1 cellular context compared by ENCODE assay signal in the genomic region with DNA sequence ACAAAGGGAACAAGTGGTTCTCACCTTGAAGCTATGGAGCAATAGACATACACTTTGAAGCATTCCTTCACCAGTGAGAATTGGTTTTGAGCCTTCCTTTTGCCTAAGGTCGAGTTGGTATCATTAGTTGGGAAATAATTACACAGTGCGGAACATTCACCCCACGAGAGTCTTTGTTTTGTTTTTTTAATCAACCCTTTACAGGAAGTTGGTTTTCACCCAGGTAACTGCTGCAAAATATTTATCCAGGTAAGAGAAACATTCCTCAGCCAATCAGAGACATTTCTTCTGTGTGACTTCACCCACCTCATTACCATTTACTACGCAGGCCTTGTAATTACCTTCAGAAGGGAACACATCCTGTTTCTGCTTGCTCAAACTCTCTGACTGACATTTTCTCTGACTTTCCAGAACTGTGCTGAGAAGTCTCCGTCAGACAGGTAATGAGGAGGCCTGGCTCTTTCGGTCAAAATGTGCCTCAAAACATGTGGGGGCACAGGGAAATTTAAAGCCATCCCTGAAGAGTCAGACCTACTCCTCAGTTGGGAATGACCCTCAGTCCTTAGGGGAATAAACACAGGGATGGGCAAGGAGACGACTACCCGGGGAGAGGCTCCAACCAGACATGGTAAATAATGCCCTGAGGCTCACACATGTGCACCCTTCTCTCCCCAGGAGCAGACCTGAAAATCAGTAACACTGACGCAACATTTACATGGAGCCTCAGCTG.
TF ChIP-seq lines count a peak whose summit lies in the region.

No MANE protein-coding gene starts in this region.

TF ChIP-seq in GM23338, 12 proteins besides CTCF, POLR2A, EP300 and RAD21:
- TF ChIP-seq, protein P1, sequence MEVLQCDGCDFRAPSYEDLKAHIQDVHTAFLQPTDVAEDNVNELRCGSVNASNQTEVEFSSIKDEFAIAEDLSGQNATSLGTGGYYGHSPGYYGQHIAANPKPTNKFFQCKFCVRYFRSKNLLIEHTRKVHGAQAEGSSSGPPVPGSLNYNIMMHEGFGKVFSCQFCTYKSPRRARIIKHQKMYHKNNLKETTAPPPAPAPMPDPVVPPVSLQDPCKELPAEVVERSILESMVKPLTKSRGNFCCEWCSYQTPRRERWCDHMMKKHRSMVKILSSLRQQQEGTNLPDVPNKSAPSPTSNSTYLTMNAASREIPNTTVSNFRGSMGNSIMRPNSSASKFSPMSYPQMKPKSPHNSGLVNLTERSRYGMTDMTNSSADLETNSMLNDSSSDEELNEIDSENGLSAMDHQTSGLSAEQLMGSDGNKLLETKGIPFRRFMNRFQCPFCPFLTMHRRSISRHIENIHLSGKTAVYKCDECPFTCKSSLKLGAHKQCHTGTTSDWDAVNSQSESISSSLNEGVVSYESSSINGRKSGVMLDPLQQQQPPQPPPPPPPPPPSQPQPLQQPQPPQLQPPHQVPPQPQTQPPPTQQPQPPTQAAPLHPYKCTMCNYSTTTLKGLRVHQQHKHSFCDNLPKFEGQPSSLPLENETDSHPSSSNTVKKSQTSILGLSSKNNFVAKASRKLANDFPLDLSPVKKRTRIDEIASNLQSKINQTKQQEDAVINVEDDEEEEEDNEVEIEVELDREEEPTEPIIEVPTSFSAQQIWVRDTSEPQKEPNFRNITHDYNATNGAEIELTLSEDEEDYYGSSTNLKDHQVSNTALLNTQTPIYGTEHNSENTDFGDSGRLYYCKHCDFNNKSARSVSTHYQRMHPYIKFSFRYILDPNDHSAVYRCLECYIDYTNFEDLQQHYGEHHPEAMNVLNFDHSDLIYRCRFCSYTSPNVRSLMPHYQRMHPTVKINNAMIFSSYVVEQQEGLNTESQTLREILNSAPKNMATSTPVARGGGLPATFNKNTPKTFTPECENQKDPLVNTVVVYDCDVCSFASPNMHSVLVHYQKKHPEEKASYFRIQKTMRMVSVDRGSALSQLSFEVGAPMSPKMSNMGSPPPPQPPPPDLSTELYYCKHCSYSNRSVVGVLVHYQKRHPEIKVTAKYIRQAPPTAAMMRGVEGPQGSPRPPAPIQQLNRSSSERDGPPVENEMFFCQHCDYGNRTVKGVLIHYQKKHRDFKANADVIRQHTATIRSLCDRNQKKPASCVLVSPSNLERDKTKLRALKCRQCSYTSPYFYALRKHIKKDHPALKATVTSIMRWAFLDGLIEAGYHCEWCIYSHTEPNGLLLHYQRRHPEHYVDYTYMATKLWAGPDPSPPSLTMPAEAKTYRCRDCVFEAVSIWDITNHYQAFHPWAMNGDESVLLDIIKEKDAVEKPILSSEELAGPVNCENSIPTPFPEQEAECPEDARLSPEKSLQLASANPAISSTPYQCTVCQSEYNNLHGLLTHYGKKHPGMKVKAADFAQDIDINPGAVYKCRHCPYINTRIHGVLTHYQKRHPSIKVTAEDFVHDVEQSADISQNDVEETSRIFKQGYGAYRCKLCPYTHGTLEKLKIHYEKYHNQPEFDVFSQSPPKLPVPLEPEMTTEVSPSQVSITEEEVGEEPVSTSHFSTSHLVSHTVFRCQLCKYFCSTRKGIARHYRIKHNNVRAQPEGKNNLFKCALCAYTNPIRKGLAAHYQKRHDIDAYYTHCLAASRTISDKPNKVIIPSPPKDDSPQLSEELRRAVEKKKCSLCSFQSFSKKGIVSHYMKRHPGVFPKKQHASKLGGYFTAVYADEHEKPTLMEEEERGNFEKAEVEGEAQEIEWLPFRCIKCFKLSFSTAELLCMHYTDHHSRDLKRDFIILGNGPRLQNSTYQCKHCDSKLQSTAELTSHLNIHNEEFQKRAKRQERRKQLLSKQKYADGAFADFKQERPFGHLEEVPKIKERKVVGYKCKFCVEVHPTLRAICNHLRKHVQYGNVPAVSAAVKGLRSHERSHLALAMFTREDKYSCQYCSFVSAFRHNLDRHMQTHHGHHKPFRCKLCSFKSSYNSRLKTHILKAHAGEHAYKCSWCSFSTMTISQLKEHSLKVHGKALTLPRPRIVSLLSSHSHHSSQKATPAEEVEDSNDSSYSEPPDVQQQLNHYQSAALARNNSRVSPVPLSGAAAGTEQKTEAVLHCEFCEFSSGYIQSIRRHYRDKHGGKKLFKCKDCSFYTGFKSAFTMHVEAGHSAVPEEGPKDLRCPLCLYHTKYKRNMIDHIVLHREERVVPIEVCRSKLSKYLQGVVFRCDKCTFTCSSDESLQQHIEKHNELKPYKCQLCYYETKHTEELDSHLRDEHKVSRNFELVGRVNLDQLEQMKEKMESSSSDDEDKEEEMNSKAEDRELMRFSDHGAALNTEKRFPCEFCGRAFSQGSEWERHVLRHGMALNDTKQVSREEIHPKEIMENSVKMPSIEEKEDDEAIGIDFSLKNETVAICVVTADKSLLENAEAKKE (CRISPR knock-in tag; IDR thresholded peaks at IDR 0.05), result no peak
- TF ChIP-seq JUNB (IDR thresholded peaks at IDR 0.05; ENCODE audit: unreplicated experiment) (no peak), POLR2AphosphoS5 (IDR thresholded peaks at IDR 0.05; ENCODE audit: low read depth) (no peak), EZH2 (IDR thresholded peaks at IDR 0.05; ENCODE audit: low read depth, unreplicated experiment) (no peak), NANOG (IDR thresholded peaks at IDR 0.05; ENCODE audit: borderline replicate concordance) (no peak), ZNF114 (CRISPR knock-in tag; IDR thresholded peaks at IDR 0.05) (no peak), ZNF331 (CRISPR knock-in tag; IDR thresholded peaks at IDR 0.05; ENCODE audit: low read depth) (no peak), EZH2phosphoT487 (IDR thresholded peaks at IDR 0.05; ENCODE audit: unreplicated experiment) (no peak), CREB1 (CRISPR knock-in tag; IDR thresholded peaks at IDR 0.05; ENCODE audit: low read depth) (no peak), STAT1 (IDR thresholded peaks at IDR 0.05; ENCODE audit: unreplicated experiment) (no peak)
- TF ChIP-seq, protein P2, sequence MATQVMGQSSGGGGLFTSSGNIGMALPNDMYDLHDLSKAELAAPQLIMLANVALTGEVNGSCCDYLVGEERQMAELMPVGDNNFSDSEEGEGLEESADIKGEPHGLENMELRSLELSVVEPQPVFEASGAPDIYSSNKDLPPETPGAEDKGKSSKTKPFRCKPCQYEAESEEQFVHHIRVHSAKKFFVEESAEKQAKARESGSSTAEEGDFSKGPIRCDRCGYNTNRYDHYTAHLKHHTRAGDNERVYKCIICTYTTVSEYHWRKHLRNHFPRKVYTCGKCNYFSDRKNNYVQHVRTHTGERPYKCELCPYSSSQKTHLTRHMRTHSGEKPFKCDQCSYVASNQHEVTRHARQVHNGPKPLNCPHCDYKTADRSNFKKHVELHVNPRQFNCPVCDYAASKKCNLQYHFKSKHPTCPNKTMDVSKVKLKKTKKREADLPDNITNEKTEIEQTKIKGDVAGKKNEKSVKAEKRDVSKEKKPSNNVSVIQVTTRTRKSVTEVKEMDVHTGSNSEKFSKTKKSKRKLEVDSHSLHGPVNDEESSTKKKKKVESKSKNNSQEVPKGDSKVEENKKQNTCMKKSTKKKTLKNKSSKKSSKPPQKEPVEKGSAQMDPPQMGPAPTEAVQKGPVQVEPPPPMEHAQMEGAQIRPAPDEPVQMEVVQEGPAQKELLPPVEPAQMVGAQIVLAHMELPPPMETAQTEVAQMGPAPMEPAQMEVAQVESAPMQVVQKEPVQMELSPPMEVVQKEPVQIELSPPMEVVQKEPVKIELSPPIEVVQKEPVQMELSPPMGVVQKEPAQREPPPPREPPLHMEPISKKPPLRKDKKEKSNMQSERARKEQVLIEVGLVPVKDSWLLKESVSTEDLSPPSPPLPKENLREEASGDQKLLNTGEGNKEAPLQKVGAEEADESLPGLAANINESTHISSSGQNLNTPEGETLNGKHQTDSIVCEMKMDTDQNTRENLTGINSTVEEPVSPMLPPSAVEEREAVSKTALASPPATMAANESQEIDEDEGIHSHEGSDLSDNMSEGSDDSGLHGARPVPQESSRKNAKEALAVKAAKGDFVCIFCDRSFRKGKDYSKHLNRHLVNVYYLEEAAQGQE (IDR thresholded peaks at IDR 0.05; ENCODE audit: unreplicated experiment), result no peak
- TF ChIP-seq, protein P3, sequence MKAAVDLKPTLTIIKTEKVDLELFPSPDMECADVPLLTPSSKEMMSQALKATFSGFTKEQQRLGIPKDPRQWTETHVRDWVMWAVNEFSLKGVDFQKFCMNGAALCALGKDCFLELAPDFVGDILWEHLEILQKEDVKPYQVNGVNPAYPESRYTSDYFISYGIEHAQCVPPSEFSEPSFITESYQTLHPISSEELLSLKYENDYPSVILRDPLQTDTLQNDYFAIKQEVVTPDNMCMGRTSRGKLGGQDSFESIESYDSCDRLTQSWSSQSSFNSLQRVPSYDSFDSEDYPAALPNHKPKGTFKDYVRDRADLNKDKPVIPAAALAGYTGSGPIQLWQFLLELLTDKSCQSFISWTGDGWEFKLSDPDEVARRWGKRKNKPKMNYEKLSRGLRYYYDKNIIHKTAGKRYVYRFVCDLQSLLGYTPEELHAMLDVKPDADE (IDR thresholded peaks at IDR 0.05), result no peak
